ENCODE assay signal across 13 cellular contexts in the genomic region with DNA sequence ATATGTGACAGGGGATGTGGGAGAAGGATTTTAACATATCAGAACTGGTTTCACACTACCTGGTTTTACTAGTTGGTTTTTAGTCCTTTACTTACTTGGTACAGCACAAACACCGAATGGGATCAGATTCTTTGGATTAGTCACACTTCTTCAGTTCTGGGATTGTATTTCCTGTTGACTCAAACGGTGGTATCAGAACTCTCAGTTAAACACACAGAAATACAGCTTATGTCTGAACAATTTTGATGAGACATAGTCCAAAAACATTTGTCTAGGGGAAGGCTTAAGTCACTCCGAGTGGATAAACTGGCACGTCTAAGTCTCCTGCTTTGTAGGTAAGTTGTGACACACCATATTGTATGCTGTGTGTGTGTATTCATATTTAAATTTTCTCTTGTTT.
A peak's percentile ranks its signal among the peaks of the same experiment; 100 is the strongest.
DNase-seq lines count a peak whose midpoint lies in the region; ATAC-seq, FAIRE-seq and TF ChIP-seq lines count a peak whose summit lies in the region.
"Had no signal": no experiment of that assay in that cellular context is flagged by ENCODE, and none has a peak within 500 bp of the region (broad histone marks: within the 10 kb centered on the region; RNA-seq: fewer than 3 reads in every experiment).

No MANE protein-coding gene starts in this region.

- H3K36me3 ChIP-seq in PC-3 (ENCODE audit: low read depth, low read length) (no peaks in the 10 kb centered on the region), endothelial cell of umbilical vein (ENCODE audit: control insufficient read depth in 2 of 2, extremely low read depth in 1 of 2, insufficient read depth in 2 of 2, low read length in 2 of 2) (no peaks in the 10 kb centered on the region), Peyer's patch (no peaks in the 10 kb centered on the region)
- H3K36me3 ChIP-seq: uterus had no signal

- TF ChIP-seq CTCF in PC-3 (conservative IDR thresholded peaks at IDR 0.05; ENCODE audit: low read depth, low read length): no peak
- no peak for TF ChIP-seq CTCF in endothelial cell of umbilical vein (IDR thresholded peaks at IDR 0.05; ENCODE audit: extremely low read depth in 1 of 2, insufficient read depth in 1 of 2, low read depth in 1 of 2, low read length in 2 of 2)
- TF ChIP-seq CTCF in osteocyte (IDR thresholded peaks at IDR 0.05): no peak
- no peak for TF ChIP-seq CTCF in Peyer's patch (IDR thresholded peaks at IDR 0.05)
- no peak for TF ChIP-seq CTCF in lower leg skin (IDR thresholded peaks at IDR 0.05)

- no peaks in the 10 kb centered on the region for H3K9me2 ChIP-seq in PC-3 (replicated peaks; ENCODE audit: low read length)

- H3K9me3 ChIP-seq in PC-3 (ENCODE audit: low read length): no peaks in the 10 kb centered on the region
- H3K9me3 ChIP-seq in endothelial cell of umbilical vein (replicated peaks; ENCODE audit: control insufficient read depth, insufficient read depth, low read length): no peaks in the 10 kb centered on the region
- H3K9me3 ChIP-seq in Peyer's patch: no peaks in the 10 kb centered on the region
- H3K9me3 ChIP-seq: uterus had no signal

- DNase-seq in DMS53 treated with DMSO at 0.1 percent for 48 hours (lab: John Stamatoyannopoulos, UW; ENCODE audit: unreplicated experiment) (peak; percentile 71), PC-3 (peak; percentile 73), endothelial cell of umbilical vein (ENCODE audit: low read depth, low spot score) (peak; percentile 81), osteocyte (ENCODE audit: extremely low spot score, unreplicated experiment) (no peak), Peyer's patch (no peak), lower leg skin (ENCODE audit: low spot score in 2 of 2) (no peak), NCI-H2029 treated with DMSO at 0.1 percent for 48 hours (lab: John Stamatoyannopoulos, UW) (no peak)
- DNase-seq: activated CD8-positive, alpha-beta memory T cell treated with anti-CD3 and anti-CD28 coated beads, Interleukin-2, amount 50 U/mL, for 4 hours; KBM-7; uterus had no signal

- CTCF ChIA-PET in PC-3 (lab: Charles Lee): no interaction called here
- CTCF ChIA-PET in endothelial cell of umbilical vein (lab: Charles Lee): interaction anchor here (0.9 to 1.4 kb wide), 2 partner anchors 8 to 14 kb away, joined by 3 to 6 read pairs; no protein-coding TSS in a partner anchor

- 70 to 73% methylated on average over 4 of the region's 4 CpGs for WGBS in lower leg skin, 2 donors

- no peaks in the 10 kb centered on the region for H3K27me3 Mint-ChIP-seq in osteocyte (ENCODE audit: unreplicated experiment)

- peak overlapping the region; percentile 40 for H3K27ac Mint-ChIP-seq in osteocyte (ENCODE audit: unreplicated experiment)

- H3K27ac ChIP-seq in PC-3 (ENCODE audit: low read length): no peak overlapping the region
- peak overlapping the region; percentile 40 for H3K27ac ChIP-seq in endothelial cell of umbilical vein (ENCODE audit: insufficient read depth, low read depth, low read length)
- no peak overlapping the region for H3K27ac ChIP-seq in Peyer's patch
- H3K27ac ChIP-seq: skin epidermis, uterus had no signal

- no peaks in the 10 kb centered on the region for H3K9me1 ChIP-seq in endothelial cell of umbilical vein (replicated peaks; ENCODE audit: control insufficient read depth, extremely low read depth, insufficient read depth, low read length)

- H3K79me2 ChIP-seq in PC-3 (ENCODE audit: low read length) (no peaks in the 10 kb centered on the region), endothelial cell of umbilical vein (ENCODE audit: control insufficient read depth, insufficient read depth, low read length) (no peaks in the 10 kb centered on the region)

- H3K4me3 ChIP-seq in PC-3 (ENCODE audit: low read length) (no peak overlapping the region), endothelial cell of umbilical vein (replicated peaks in 1 of 3; ENCODE audit: insufficient read depth in 1 of 3, low read depth in 1 of 3, low read length in 3 of 3) (no peak overlapping the region), Peyer's patch (no peak overlapping the region), lower leg skin (ENCODE audit: low read depth, poor library complexity, severe bottlenecking) (no peak overlapping the region)
- H3K4me3 ChIP-seq: skin epidermis, uterus had no signal

- peaks cover 3% of the 10 kb centered on the region; the same call in 1 of the 2 replicates for H3K27me3 ChIP-seq in PC-3 (ENCODE audit: low read length)
- no peaks in the 10 kb centered on the region for H3K27me3 ChIP-seq in endothelial cell of umbilical vein (ENCODE audit: control insufficient read depth in 2 of 2, insufficient read depth in 2 of 2, low read length in 2 of 2)
- no peaks in the 10 kb centered on the region for H3K27me3 ChIP-seq in Peyer's patch
- H3K27me3 ChIP-seq: uterus had no signal

- TF ChIP-seq POLR2A in endothelial cell of umbilical vein (IDR thresholded peaks at IDR 0.05; ENCODE audit: low read depth, low read length): no peak
- no peak for TF ChIP-seq POLR2A in Peyer's patch (IDR thresholded peaks at IDR 0.05)
- no peak for TF ChIP-seq POLR2A in lower leg skin (IDR thresholded peaks at IDR 0.05)

- no peaks in the 10 kb centered on the region for H3K36me3 Mint-ChIP-seq in osteocyte (ENCODE audit: unreplicated experiment)

- dilution Hi-C loops in endothelial cell of umbilical vein (cut with MboI; ENCODE audit: extremely low pct_ligation_motif_present, low sequenced_read_pairs): no loop called here

- no peak overlapping the region for H3K4me3 Mint-ChIP-seq in osteocyte (ENCODE audit: unreplicated experiment)

- ATAC-seq in PC-3 (peak; percentile 93), GM19324 (IDR thresholded peaks at IDR 0.05; ENCODE audit: low FRiP score, unreplicated experiment) (no peak)

- BruUV-seq in PC-3 (replicated peaks; lab: Mats Ljungman, UMichigan) (no TSS peak), endothelial cell of umbilical vein (replicated peaks; lab: Mats Ljungman, UMichigan) (no TSS peak)

- peaks cover 10% of the 10 kb centered on the region for H3K4me1 Mint-ChIP-seq in osteocyte (ENCODE audit: unreplicated experiment)

- H3K9ac ChIP-seq in PC-3 (ENCODE audit: low read length) (no peak overlapping the region), endothelial cell of umbilical vein (replicated peaks; ENCODE audit: extremely low read depth, insufficient read depth, low read length) (no peak overlapping the region)

- H3K4me2 ChIP-seq in PC-3 (ENCODE audit: low read length) (no peak overlapping the region), endothelial cell of umbilical vein (ENCODE audit: insufficient read depth, low read length) (peak overlapping the region; percentile 58)

- H3F3A ChIP-seq in PC-3 (ENCODE audit: low read length, unreplicated experiment): no peaks in the 10 kb centered on the region

- H3K4me1 ChIP-seq in PC-3 (ENCODE audit: insufficient read depth, low read length) (peaks cover 6% of the 10 kb centered on the region; the same call in 1 of the 2 replicates), endothelial cell of umbilical vein (ENCODE audit: control insufficient read depth, extremely low read depth, insufficient read depth, low read length) (peaks cover 20% of the 10 kb centered on the region), Peyer's patch (no peaks in the 10 kb centered on the region)
- H3K4me1 ChIP-seq: uterus had no signal

- POLR2A ChIA-PET in PC-3 (lab: Charles Lee; ENCODE audit: unreplicated experiment): no interaction called here
- POLR2A ChIA-PET in endothelial cell of umbilical vein (lab: Charles Lee): no interaction called here

- intact Hi-C loops in PC-3 (cut with micrococcal nuclease) (no loop called here), endothelial cell of umbilical vein (cut with micrococcal nuclease) (no loop called here), lower leg skin (cut with DNase I; ENCODE audit: low total_unique reads) (no loop called here)

- H4K20me1 ChIP-seq in PC-3 (ENCODE audit: low read length) (no peaks in the 10 kb centered on the region), endothelial cell of umbilical vein (replicated peaks; ENCODE audit: control insufficient read depth, extremely low read depth, insufficient read depth, low read length) (no peaks in the 10 kb centered on the region)

- no peaks in the 10 kb centered on the region for H3K9me3 Mint-ChIP-seq in osteocyte (ENCODE audit: unreplicated experiment)

- H2AFZ ChIP-seq in PC-3 (ENCODE audit: low read length) (no peak overlapping the region), endothelial cell of umbilical vein (ENCODE audit: low read depth, low read length) (peak overlapping the region; percentile 73)

- peak; percentile 95 for FAIRE-seq in endothelial cell of umbilical vein (lab: Jason Lieb, UNC)
- FAIRE-seq: TTC549 had no signal

TF ChIP-seq in endothelial cell of umbilical vein, 7 proteins besides CTCF, POLR2A, EP300 and RAD21:
- TF ChIP-seq FOS (IDR thresholded peaks at IDR 0.05; ENCODE audit: borderline replicate concordance, insufficient read depth, low read length): peak; percentile 74
- TF ChIP-seq POLR2AphosphoS5 (IDR thresholded peaks at IDR 0.05; ENCODE audit: insufficient read depth, low read depth, low read length): no peak
- TF ChIP-seq JUN (IDR thresholded peaks at IDR 0.05; ENCODE audit: borderline replicate concordance, insufficient read depth, insufficient read length, low read depth): peak; percentile 36
- TF ChIP-seq MAX (IDR thresholded peaks at IDR 0.05; ENCODE audit: insufficient read depth, insufficient read length): no peak

Comparison
In these comparisons a context has a peak if more than half of its experiments do, and no peak if none do; other contexts are left out.
1. DNase-seq: peak in DMS53 treated with DMSO at 0.1 percent for 48 hours (single experiment), PC-3 (single experiment) and endothelial cell of umbilical vein (single experiment); none in osteocyte (single experiment), Peyer's patch (0 of 3), lower leg skin (0 of 2) and NCI-H2029 treated with DMSO at 0.1 percent for 48 hours (single experiment).